Comparison of ENCODE assay signal across 25 cellular contexts in the genomic region with DNA sequence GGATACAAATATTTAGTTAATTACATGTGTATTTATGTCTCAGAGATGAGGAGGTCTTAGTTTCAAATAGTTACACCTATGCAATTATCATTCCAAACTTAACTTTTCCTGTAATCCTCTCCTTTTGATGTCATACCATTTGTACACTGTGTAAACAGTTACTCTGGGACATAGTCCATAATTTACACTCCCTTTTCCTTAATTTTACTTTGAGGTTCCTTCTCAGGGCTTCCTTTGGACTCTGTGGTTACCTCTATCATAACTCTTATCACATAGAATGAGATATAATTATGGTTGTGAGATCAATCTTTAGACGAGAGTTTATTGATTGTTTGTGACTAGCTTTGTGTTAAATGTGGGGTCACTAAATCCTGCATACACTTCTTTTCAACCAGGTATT.
DNase-seq lines count a peak whose midpoint lies in the region; ATAC-seq and TF ChIP-seq lines count a peak whose summit lies in the region.
"Had no signal": no experiment of that assay in that cellular context is flagged by ENCODE, and none has a peak within 500 bp of the region (broad histone marks: within the 10 kb centered on the region; RNA-seq: fewer than 3 reads in every experiment).

No MANE protein-coding gene starts in this region.

- peak overlapping the region; percentile 53 for H3K27ac ChIP-seq in colonic mucosa
- H3K27ac ChIP-seq in mucosa of rectum (ENCODE audit: low read depth in 2 of 2, low read length in 2 of 2) = peak overlapping the region; percentile 56
- H3K27ac ChIP-seq in transverse colon = peak overlapping the region; percentile 47 to 62 (median 54)
- H3K27ac ChIP-seq: BLaER1 had no signal

- TF ChIP-seq CTCF in colonic mucosa (IDR thresholded peaks at IDR 0.05) (no peak), transverse colon (IDR thresholded peaks at IDR 0.05) (no peak), GM13976 (IDR thresholded peaks at IDR 0.05; ENCODE audit: borderline replicate concordance, control extremely low read depth, extremely low read depth, insufficient read depth, missing control alignments) (no peak)

- H3K36me3 ChIP-seq in colonic mucosa (no peaks in the 10 kb centered on the region), mucosa of rectum (ENCODE audit: control insufficient read depth in 2 of 2, insufficient read depth in 2 of 2, low read length in 2 of 2) (no peaks in the 10 kb centered on the region), transverse colon (no peaks in the 10 kb centered on the region)
- H3K36me3 ChIP-seq: BE2C, BLaER1 had no signal

- no peak for DNase-seq in colonic mucosa
- no peak for DNase-seq in left colon
- no peak for DNase-seq in transverse colon
- DNase-seq in NCI-H2081 (lab: John Stamatoyannopoulos, UW) = no peak
- DNase-seq in GM13976 (ENCODE audit: low spot score) = no peak
- DNase-seq: 8988T; ACHN; BE2C; C1 segment of cervical spinal cord; CD4-positive, alpha-beta memory T cell; CD4-positive, CD25-positive, alpha-beta regulatory T cell; CD8-positive, alpha-beta memory T cell; COR-L47; DMS 273 treated with DMSO at 0.1 percent for 48 hours; DMS153; DMS53; DMS79; DND-41; EL; GDM1 had no signal

- WGBS in transverse colon (ENCODE audit: low coverage in 1 of 2), 2 donors = 42 to 45% methylated on average over 1 of the region's 1 CpG

- no peak overlapping the region for H3K4me3 ChIP-seq in colonic mucosa
- H3K4me3 ChIP-seq in mucosa of rectum (ENCODE audit: low read length in 2 of 2) = no peak overlapping the region
- no peak overlapping the region for H3K4me3 ChIP-seq in transverse colon
- H3K4me3 ChIP-seq: BLaER1, GM12878 had no signal

- no peak for TF ChIP-seq EP300 in transverse colon (IDR thresholded peaks at IDR 0.05; ENCODE audit: low read depth)

- no peak for TF ChIP-seq POLR2A in transverse colon (IDR thresholded peaks at IDR 0.05)

- H3K27me3 ChIP-seq in colonic mucosa (no peaks in the 10 kb centered on the region), mucosa of rectum (ENCODE audit: control insufficient read depth in 2 of 2, insufficient read depth in 2 of 2, low read length in 2 of 2) (no peaks in the 10 kb centered on the region), transverse colon (no peaks in the 10 kb centered on the region)
- H3K27me3 ChIP-seq: BE2C, BLaER1 had no signal

- intact Hi-C loops in colonic mucosa (cut with DNase I) (no loop called here), left colon (cut with DNase I, micrococcal nuclease) (no loop called here), transverse colon (cut with DNase I; ENCODE audit: low total_unique reads) (no loop called here)

- ATAC-seq in left colon (peak; percentile 91), HG03571 (IDR thresholded peaks at IDR 0.05; ENCODE audit: unreplicated experiment) (no peak), HG03439 (IDR thresholded peaks at IDR 0.05; ENCODE audit: unreplicated experiment) (no peak)
- ATAC-seq: GM12878 had no signal

- H3K9me3 ChIP-seq in colonic mucosa = no peaks in the 10 kb centered on the region
- H3K9me3 ChIP-seq in mucosa of rectum (ENCODE audit: control insufficient read depth in 2 of 2, low read length in 2 of 2) = no peaks in the 10 kb centered on the region
- H3K9me3 ChIP-seq in transverse colon = no peaks in the 10 kb centered on the region
- H3K9me3 ChIP-seq: BE2C had no signal

- no peaks in the 10 kb centered on the region for H3K4me1 ChIP-seq in colonic mucosa
- peaks cover 4 to 14% of the 10 kb centered on the region in 2 donors for H3K4me1 ChIP-seq in mucosa of rectum (ENCODE audit: control insufficient read depth in 2 of 2, insufficient read depth in 2 of 2, low read length in 2 of 2)
- peaks cover 0 to 13% (median 4%) of the 10 kb centered on the region in 4 donors for H3K4me1 ChIP-seq in transverse colon
- H3K4me1 ChIP-seq: BE2C, BLaER1 had no signal

- H3K9ac ChIP-seq in colonic mucosa (ENCODE audit: low read depth in 2 of 2, low read length in 2 of 2) (no peak overlapping the region), mucosa of rectum (ENCODE audit: low read depth in 1 of 2, low read length in 2 of 2) (no peak overlapping the region)
- H3K9ac ChIP-seq: BLaER1 had no signal

- in situ Hi-C loops in transverse colon (cut with MboI; ENCODE audit: low pct_ligation_motif_present in 1 of 4, low pct_unique_long_range_greater_than_20kb in 1 of 4, low sequenced_read_pairs in 3 of 4) (loop anchor here in 1 of 4 donors (25.0 kb wide), 1 partner anchor 765 kb away; the partner anchor contains the start of gene SLC35F5), GM13976 (cut with MboI; ENCODE audit: low sequenced_read_pairs, unreplicated experiment) (no loop called here)
